Comparison of ENCODE assay signal across 28 cellular contexts in genomic region chr10:101351477-101351876, GRCh38.
"Had no signal": no experiment of that assay in that cellular context is flagged by ENCODE, and none has a peak within 500 bp of the region (broad histone marks: within the 10 kb centered on the region; RNA-seq: fewer than 3 reads in every experiment).

No MANE protein-coding gene starts in this region.

- DNase-seq: activated CD4-positive, alpha-beta memory T cell treated with anti-CD3 and anti-CD28 coated beads for 36 hours; activated CD4-positive, alpha-beta T cell treated with anti-CD3 and anti-CD28 coated beads for 4 hours; activated CD4-positive, alpha-beta T cell treated with anti-CD3 and anti-CD28 coated beads, Interleukin-2, amount 50 U/mL, for 1 hour; activated CD8-positive, alpha-beta memory T cell treated with anti-CD3 and anti-CD28 coated beads, Interleukin-2, amount 50 U/mL, for 4 hours; activated gamma-delta T cell treated with Interleukin-2 at 50 U/mL for 16 hours; activated naive CD4-positive, alpha-beta T cell treated with anti-CD3 and anti-CD28 coated beads for 36 hours; activated naive CD8-positive, alpha-beta T cell treated with anti-CD3 and anti-CD28 coated beads, Interleukin-2, amount 50 U/mL, for 24 hours; activated T-cell treated with anti-CD3 and anti-CD28 coated beads for 4 hours; activated T-cell treated with anti-CD3 and anti-CD28 coated beads, Interleukin-2, amount 50 U/mL, for 4 hours; anterior cingulate cortex; central memory CD4-positive, alpha-beta T cell; KG1; NCI-H1092 treated with DMSO at 0.1 percent for 48 hours; NCI-H1417; NCI-H146; NCI-H187 treated with DMSO at 0.1 percent for 48 hours; NCI-H2081; NCI-H2171 treated with DMSO at 0.1 percent for 48 hours; NCI-H2227 treated with DMSO at 0.1 percent for 48 hours; NCI-H446; NCI-H510A treated with DMSO at 0.1 percent for 48 hours; NCI-H526 treated with DMSO at 0.1 percent for 48 hours; NCI-H774; SIG-M5 had no signal

- ATAC-seq: activated CD4-positive, CD25-positive, alpha-beta regulatory T cell treated with anti-CD3 and anti-CD28 coated beads, Interleukin-2, amount 50 U/mL, for 24 hours; activated naive CD4-positive, alpha-beta T cell treated with anti-CD3 and anti-CD28 coated beads, Interleukin-2, amount 50 U/mL, for 72 hours; activated naive CD8-positive, alpha-beta T cell treated with anti-CD3 and anti-CD28 coated beads, Interleukin-2, amount 50 U/mL, for 24 hours; activated T-cell treated with anti-CD3 and anti-CD28 coated beads, Interleukin-2, amount 50 U/mL, for 4 hours; Panc1; WTC11 had no signal
